1 cellular context compared by ENCODE assay signal in genomic region chr2:180203972-180204371, GRCh38.
TF ChIP-seq lines count a peak whose summit lies in the region.

No MANE protein-coding gene starts in this region.

TF ChIP-seq in GM23338, 12 proteins besides CTCF, POLR2A, EP300 and RAD21 (continued from another document):
- TF ChIP-seq ZNF462 (CRISPR knock-in tag; IDR thresholded peaks at IDR 0.05): no peak
- TF ChIP-seq ETS1 (IDR thresholded peaks at IDR 0.05): no peak
- no peak for TF ChIP-seq STAT1 (IDR thresholded peaks at IDR 0.05; ENCODE audit: unreplicated experiment)
